ENCODE assay signal across 14 cellular contexts in the genomic region with DNA sequence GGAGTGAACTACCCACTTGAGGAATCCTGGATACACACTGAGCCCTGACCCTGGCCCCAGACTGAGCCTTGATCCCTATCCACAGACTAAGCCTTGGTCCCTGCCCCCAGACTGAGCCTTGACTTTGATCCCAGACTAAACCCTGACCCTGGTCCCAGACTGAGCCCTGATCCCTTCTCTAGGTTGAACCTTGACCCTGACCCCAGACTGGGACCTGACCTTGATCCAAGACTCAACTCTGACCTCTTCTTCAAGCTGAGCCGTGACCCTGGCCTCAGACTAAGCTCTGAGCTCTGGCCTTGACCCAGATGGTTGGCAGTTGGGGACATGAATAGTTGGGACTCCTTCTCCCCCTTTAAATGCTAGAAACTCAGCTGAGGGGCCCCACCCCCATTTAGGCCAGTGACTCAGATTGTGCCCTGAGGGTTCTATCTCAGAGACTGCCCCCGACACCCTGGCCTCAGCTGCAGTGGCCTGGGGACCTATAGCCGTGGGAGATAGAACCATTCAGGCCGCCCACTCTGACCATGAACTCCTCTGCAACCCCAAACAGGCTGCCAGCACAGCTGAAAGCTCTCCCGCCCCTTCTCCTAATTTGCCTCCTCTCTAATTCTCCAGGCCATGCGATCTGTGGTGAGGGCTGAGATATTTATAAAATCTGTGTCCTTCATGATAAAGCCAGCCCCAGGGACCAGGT.
"Had no signal": no experiment of that assay in that cellular context is flagged by ENCODE, and none has a peak within 500 bp of the region (broad histone marks: within the 10 kb centered on the region; RNA-seq: fewer than 3 reads in every experiment).

No MANE protein-coding gene starts in this region.

- H3K4me1 Mint-ChIP-seq: activated CD4-positive, alpha-beta T cell treated with anti-CD3 and anti-CD28 coated beads, Interleukin-2, amount 10 ng/mL, durations not matched to agents 24 days and 14 days; activated naive CD8-positive, alpha-beta T cell treated with anti-CD3 and anti-CD28 coated beads, Interleukin-2, amount 10 ng/mL, durations not matched to agents 7 days and 5 days; natural killer cell had no signal

- H3K9me3 Mint-ChIP-seq: activated CD4-positive, alpha-beta T cell treated with anti-CD3 and anti-CD28 coated beads, Interleukin-2, amount 10 ng/mL, durations not matched to agents 24 days and 14 days; activated naive CD8-positive, alpha-beta T cell treated with anti-CD3 and anti-CD28 coated beads, Interleukin-2, amount 10 ng/mL, durations not matched to agents 7 days and 5 days; natural killer cell; T-helper 2 cell treated with Interferon-gamma antibody and Interleukin-4, amounts not matched to agents 5 μg/mL and 100 μg/mL, for 36 hours had no signal

- H3K27ac Mint-ChIP-seq: activated CD4-positive, alpha-beta T cell treated with anti-CD3 and anti-CD28 coated beads, Interleukin-2, amount 10 ng/mL, durations not matched to agents 24 days and 14 days; activated naive CD8-positive, alpha-beta T cell treated with anti-CD3 and anti-CD28 coated beads, Interleukin-2, amount 10 ng/mL, durations not matched to agents 7 days and 5 days; natural killer cell; progenitor cell of endocrine pancreas; T-helper 2 cell treated with Interferon-gamma antibody and Interleukin-4, amounts not matched to agents 5 μg/mL and 100 μg/mL, for 36 hours had no signal

- H3K4me1 ChIP-seq: gastroesophageal sphincter, right atrium auricular region, spleen, stomach had no signal

- H3K9me3 ChIP-seq: gastroesophageal sphincter, right atrium auricular region, spleen, stomach had no signal

- H3K36me3 Mint-ChIP-seq: activated naive CD8-positive, alpha-beta T cell treated with anti-CD3 and anti-CD28 coated beads, Interleukin-2, amount 10 ng/mL, durations not matched to agents 7 days and 5 days; natural killer cell had no signal

- H3K36me3 ChIP-seq: gastroesophageal sphincter, right atrium auricular region, spleen, stomach had no signal

- DNase-seq: activated CD4-positive, alpha-beta T cell treated with anti-CD3 and anti-CD28 coated beads, Interleukin-2, amount 10 ng/mL, durations not matched to agents 24 days and 14 days; activated CD4-positive, CD25-positive, alpha-beta regulatory T cell; activated CD8-positive, alpha-beta memory T cell treated with anti-CD3 and anti-CD28 coated beads, Interleukin-2, amount 50 U/mL, for 48 hours; activated naive CD8-positive, alpha-beta T cell treated with anti-CD3 and anti-CD28 coated beads, Interleukin-2, amount 10 ng/mL, durations not matched to agents 7 days and 5 days; aorta; natural killer cell; spleen; stomach; SW 1271 had no signal

- H3K4me3 ChIP-seq: gastroesophageal sphincter, right atrium auricular region, spleen, stomach had no signal

- H3K27me3 Mint-ChIP-seq: activated CD4-positive, alpha-beta T cell treated with anti-CD3 and anti-CD28 coated beads, Interleukin-2, amount 10 ng/mL, durations not matched to agents 24 days and 14 days; activated naive CD8-positive, alpha-beta T cell treated with anti-CD3 and anti-CD28 coated beads, Interleukin-2, amount 10 ng/mL, durations not matched to agents 7 days and 5 days had no signal

- H3K4me3 Mint-ChIP-seq: activated CD4-positive, alpha-beta T cell treated with anti-CD3 and anti-CD28 coated beads, Interleukin-2, amount 10 ng/mL, durations not matched to agents 24 days and 14 days; activated naive CD8-positive, alpha-beta T cell treated with anti-CD3 and anti-CD28 coated beads, Interleukin-2, amount 10 ng/mL, durations not matched to agents 7 days and 5 days; natural killer cell; T-helper 2 cell treated with Interferon-gamma antibody and Interleukin-4, amounts not matched to agents 5 μg/mL and 100 μg/mL, for 36 hours had no signal

- H3K27ac ChIP-seq: gastroesophageal sphincter, right atrium auricular region, spleen, stomach had no signal

- H3K27me3 ChIP-seq: right atrium auricular region had no signal

- ATAC-seq: gastroesophageal sphincter, left lobe of liver, natural killer cell had no signal
